Comparison of ENCODE assay signal across 24 cellular contexts in the genomic region with DNA sequence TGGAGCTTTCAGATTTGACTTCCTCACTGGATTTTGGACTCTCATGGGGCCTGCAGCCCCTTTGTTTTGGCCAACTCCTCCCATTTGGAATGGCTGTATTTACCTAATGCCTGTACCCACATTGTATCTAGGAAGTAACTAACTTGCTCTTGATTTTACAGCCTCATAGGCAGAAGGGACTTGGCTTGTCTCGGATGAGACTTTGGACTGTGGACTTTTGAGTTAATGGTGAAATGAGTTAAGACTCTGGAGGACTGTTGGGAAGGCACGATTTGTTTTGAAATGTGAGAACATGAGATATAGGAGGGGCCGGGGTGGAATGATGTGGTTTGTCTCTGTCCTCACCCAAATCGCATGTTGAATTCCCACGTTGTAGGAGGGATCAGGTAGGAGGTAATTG.
"Had no signal": no experiment of that assay in that cellular context is flagged by ENCODE, and none has a peak within 500 bp of the region (broad histone marks: within the 10 kb centered on the region; RNA-seq: fewer than 3 reads in every experiment).

No MANE protein-coding gene starts in this region.

- H3K27ac ChIP-seq: SJSA1 had no signal

- H3K36me3 ChIP-seq: MG63, SJSA1 had no signal

- H3K4me1 ChIP-seq: SJSA1 had no signal

- H3K4me3 ChIP-seq: MG63, SJSA1 had no signal

- H3K4me2 ChIP-seq: SK-N-SH had no signal

- H3K27me3 ChIP-seq: MG63, SJSA1 had no signal

- FAIRE-seq: RCC 7860 had no signal

- H3K9ac ChIP-seq: SK-N-SH had no signal

- DNase-seq: IMR-90, Karpas-422, KG1, MG63, NCI-H1092, NCI-H1105 treated with DMSO at 0.1 percent for 48 hours, NCI-H1417 treated with DMSO at 0.1 percent for 48 hours, NCI-H146, NCI-H1694 treated with DMSO at 0.1 percent for 48 hours, NCI-H1930, NCI-H2081 treated with DMSO at 0.1 percent for 48 hours, NCI-H2171, NCI-H226, NCI-H446, NCI-H510A, NCI-H524 treated with DMSO at 0.1 percent for 48 hours, NCI-H69, NCI-H774, Right ventricle myocardium superior, RPMI8226, SIG-M5, SK-N-SH had no signal

- H3K9me3 ChIP-seq: MG63, SJSA1, SK-N-SH had no signal
